ENCODE assay signal across 8 cellular contexts in genomic region chr6:710601-711571, GRCh38. TPM values are rescaled to one million over a fixed set of nuclear protein-coding genes. Genes with fewer than 3 reads are reported as not detected.
DNase-seq lines count a peak whose midpoint lies in the region; ATAC-seq and TF ChIP-seq lines count a peak whose summit lies in the region.

No MANE protein-coding gene starts in this region.

- WGBS in trophoblast cell (ENCODE audit: extremely low coverage, insufficient coverage, insufficient read length) = no CpG with 5 or more reads among the region's 55 CpGs
- 1% methylated on average over 27 to 55 of the region's 55 CpGs for WGBS in upper lobe of left lung, 2 donors

- H3K4ac ChIP-seq in trophoblast cell (ENCODE audit: low read depth, low read length) = no peak overlapping the region

- H3K4me1 ChIP-seq in cardiac muscle cell (ENCODE audit: low read depth) = no peaks in the 10 kb centered on the region
- H3K4me1 ChIP-seq in trophoblast cell (ENCODE audit: control insufficient read depth in 1 of 2, insufficient read depth in 2 of 2, low read length in 2 of 2) = peaks cover 11 to 15% of the 10 kb centered on the region in 2 experiments
- H3K4me1 ChIP-seq in upper lobe of left lung = peaks cover 0 to 19% (median 11%) of the 10 kb centered on the region in 4 donors

- H3K79me1 ChIP-seq in trophoblast cell (ENCODE audit: low read length) = peaks cover 6% of the 10 kb centered on the region

- H3K4me2 ChIP-seq in trophoblast cell (ENCODE audit: low read length) = peak overlapping the region; percentile 63

- peak overlapping the region; percentile 79 for H4K8ac ChIP-seq in trophoblast cell (ENCODE audit: low read depth, low read length)

- peak overlapping the region; percentile 65 for H3K9ac ChIP-seq in trophoblast cell (ENCODE audit: low read length)

- DNase-seq in AG09309 (ENCODE audit: low read depth) (peak; percentile 18), RPMI8226 (peak; percentile 88), cardiac muscle cell (ENCODE audit: low read depth in 1 of 2, low spot score in 1 of 2) (peak; percentile 66 to 72), trophoblast cell (peak; percentile 24 to 52), upper lobe of left lung (peak; percentile 71 to 92)
- peak; percentile 19 for DNase-seq in activated naive CD8-positive, alpha-beta T cell treated with anti-CD3 and anti-CD28 coated beads, Interleukin-2, amount 50 U/mL, for 16 hours (ENCODE audit: low read depth, low spot score)

- peak; percentile 41 to 64 (median 48) for TF ChIP-seq POLR2A in upper lobe of left lung (IDR thresholded peaks at IDR 0.05)

- H2BK12ac ChIP-seq in trophoblast cell (ENCODE audit: low read length) = peak overlapping the region; percentile 28

- H4K12ac ChIP-seq in trophoblast cell (ENCODE audit: low read depth, low read length) = peak overlapping the region; percentile 22

- H3K9me3 ChIP-seq in cardiac muscle cell (ENCODE audit: low read depth) (no peaks in the 10 kb centered on the region), trophoblast cell (ENCODE audit: insufficient read depth, low read depth, low read length) (peaks cover 3% of the 10 kb centered on the region), upper lobe of left lung (no peaks in the 10 kb centered on the region)

- no peak overlapping the region for H3K14ac ChIP-seq in trophoblast cell (ENCODE audit: low read length)

- no peaks in the 10 kb centered on the region for H3K36me3 ChIP-seq in cardiac muscle cell
- H3K36me3 ChIP-seq in trophoblast cell (ENCODE audit: control insufficient read depth in 1 of 2, insufficient read depth in 2 of 2, low read length in 2 of 2) = no peaks in the 10 kb centered on the region
- H3K36me3 ChIP-seq in upper lobe of left lung = no peaks in the 10 kb centered on the region

- no peak overlapping the region for H2BK5ac ChIP-seq in trophoblast cell (ENCODE audit: low read depth, low read length, poor library complexity)

- no peak overlapping the region for H4K91ac ChIP-seq in trophoblast cell (ENCODE audit: low read depth, low read length)

- ATAC-seq in GM18909 (IDR thresholded peaks at IDR 0.05; ENCODE audit: poor library complexity, unreplicated experiment) = peak; percentile 86
- ATAC-seq in HG03139 (IDR thresholded peaks at IDR 0.05; ENCODE audit: unreplicated experiment) = peak; percentile 90
- peak; percentile 91 to 92 for ATAC-seq in upper lobe of left lung (ENCODE audit: low FRiP score in 2 of 2)

- H3K27me3 ChIP-seq in cardiac muscle cell (peaks cover 25% of the 10 kb centered on the region), trophoblast cell (ENCODE audit: insufficient read depth, low read length) (peaks cover 4% of the 10 kb centered on the region), upper lobe of left lung (no peaks in the 10 kb centered on the region)

- peak overlapping the region; percentile 80 for H2AFZ ChIP-seq in trophoblast cell (ENCODE audit: insufficient read depth, low read length, poor library complexity)

- no peak for TF ChIP-seq CTCF in AG09309 (IDR thresholded peaks at IDR 0.05; ENCODE audit: control insufficient read depth, insufficient read depth, low read depth, low read length, missing control alignments)
- TF ChIP-seq CTCF in cardiac muscle cell (IDR thresholded peaks at IDR 0.05; ENCODE audit: low read depth, low read length) = no peak
- TF ChIP-seq CTCF in upper lobe of left lung (IDR thresholded peaks at IDR 0.05) = peak in 1 of 6 experiments; percentile 8

- H2BK120ac ChIP-seq in trophoblast cell (ENCODE audit: insufficient read depth, low read length, poor library complexity) = peak overlapping the region; percentile 68

- H3K18ac ChIP-seq in trophoblast cell (ENCODE audit: low read length) = peak overlapping the region; percentile 12

- TF ChIP-seq EP300 in upper lobe of left lung (IDR thresholded peaks at IDR 0.05) = peak in 1 of 4 donors; percentile 35

- no peaks in the 10 kb centered on the region for H3K79me2 ChIP-seq in trophoblast cell (ENCODE audit: control insufficient read depth, insufficient read depth, low read length, poor library complexity)

- H3K27ac ChIP-seq in cardiac muscle cell (no peak overlapping the region), trophoblast cell (ENCODE audit: low read depth, low read length) (no peak overlapping the region), upper lobe of left lung (peak overlapping the region; percentile 93 to 96 (median 93))

- H3K4me3 ChIP-seq in AG09309 (ENCODE audit: control insufficient read depth, low read depth, low read length) (peak overlapping the region; percentile 65), cardiac muscle cell (peak overlapping the region; percentile 26), trophoblast cell (ENCODE audit: low read depth, low read length) (peak overlapping the region; percentile 66), upper lobe of left lung (peak overlapping the region; percentile 29 to 74 (median 67))

- no peak overlapping the region for H2AK5ac ChIP-seq in trophoblast cell (ENCODE audit: low read length)

- peak overlapping the region; percentile 87 for H3K23ac ChIP-seq in trophoblast cell (ENCODE audit: low read length)

RNA-seq across cellular contexts. Expression of gene EXOC2, which starts 17.9 kb away (rescaled TPM):
- 24.1 and 29.2 TPM in 2 replicates for total RNA-seq in cardiac muscle cell
- 28.9 and 30.5 TPM in 2 replicates for polyA plus RNA-seq in cardiac muscle cell
- 16.6 and 16.8 TPM in 2 replicates for polyA plus RNA-seq in trophoblast cell (2013)
- total RNA-seq in upper lobe of left lung = 10 to 100 TPM; 16.5 to 31.4 (median 24.4) TPM

RNA-seq across cellular contexts. Expression of gene HUS1B, which starts 54.0 kb away (rescaled TPM):
- total RNA-seq in cardiac muscle cell (1.2 and 1.9 TPM in 2 replicates), upper lobe of left lung (10 to 100 TPM in 1 of 6 donors, 1 to 10 TPM in 3, under 1 TPM in 2; 0.83 to 14.7 (median 2.5) TPM)
- 0.51 TPM in 1 of 2 replicates, not detected in the other for polyA plus RNA-seq in cardiac muscle cell
- polyA plus RNA-seq in trophoblast cell (2013) = 0.44 and 0.49 TPM in 2 replicates

Comparison
In these comparisons a context has a peak if more than half of its experiments do, and no peak if none do; other contexts are left out.
1. DNase-seq: peak in every context shown above with its lines; median percentile 88 in RPMI8226; 82 in upper lobe of left lung; 69 in cardiac muscle cell; 38 in trophoblast cell; 19 in activated naive CD8-positive, alpha-beta T cell treated with anti-CD3 and anti-CD28 coated beads, Interleukin-2, amount 50 U/mL, for 16 hours; 18 in AG09309.
2. H3K27ac ChIP-seq: peak in upper lobe of left lung (4 of 4); none in cardiac muscle cell (single experiment) and trophoblast cell (single experiment).
3. Peak in every context shown above with its lines, with median percentiles within 50 percentile points of each other: H3K4me3 ChIP-seq and ATAC-seq.